ENCODE assay signal across 31 cellular contexts in the genomic region with DNA sequence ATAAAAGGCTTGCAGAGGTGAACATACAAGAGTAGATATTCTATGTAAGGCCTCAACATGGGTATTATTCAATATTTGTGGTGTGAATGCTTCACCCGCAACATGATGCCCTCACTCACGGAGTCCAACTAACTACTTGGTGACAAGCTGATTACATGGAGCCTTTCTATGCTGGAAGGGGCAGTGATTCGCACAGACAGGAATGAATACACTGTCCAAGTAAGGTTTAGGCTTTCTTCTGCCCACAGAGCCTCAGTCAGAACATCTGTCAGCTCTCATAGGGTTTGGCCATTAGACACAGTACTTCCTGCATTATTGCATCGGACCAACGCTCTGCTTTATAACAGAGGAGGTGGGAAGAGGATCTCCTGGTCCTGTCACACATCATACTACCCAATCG.
"Had no signal": no experiment of that assay in that cellular context is flagged by ENCODE, and none has a peak within 500 bp of the region (broad histone marks: within the 10 kb centered on the region; RNA-seq: fewer than 3 reads in every experiment).

No MANE protein-coding gene starts in this region.

- H3K9me3 Mint-ChIP-seq: activated T-cell treated with anti-CD3 and anti-CD28 coated beads, Interleukin-2, amount 50 U/mL, for 72 hours; natural killer cell treated with Interleukin-12 subunit alpha and Interleukin-12 subunit beta and Interleukin-15 and Interleukin-18, amount 100 ng/mL, for 72 hours; T-helper 2 cell treated with Interferon-gamma antibody and Interleukin-4, amounts not matched to agents 5 μg/mL and 100 μg/mL, for 36 hours had no signal

- H3K4me2 ChIP-seq: hepatocyte, smooth muscle cell had no signal

- H2AFZ ChIP-seq: hepatocyte had no signal

- H3K27me3 Mint-ChIP-seq: activated CD4-positive, alpha-beta T cell treated with anti-CD3 and anti-CD28 coated beads for 36 hours; activated naive CD8-positive, alpha-beta T cell had no signal

- H3K4me1 ChIP-seq: adrenal gland, esophagus muscularis mucosa, gastroesophageal sphincter, left ventricle myocardium inferior, stomach, thyroid gland, upper lobe of left lung had no signal

- H3K4me1 Mint-ChIP-seq: activated CD4-positive, alpha-beta T cell treated with anti-CD3 and anti-CD28 coated beads for 36 hours; stimulated activated memory B cell treated with anti-CD40 and anti-IgM and Interleukin-4, amounts not matched to agents 10 μg/mL and 1 μg/mL and 100 μg/mL, for 72 hours had no signal

- ATAC-seq: activated CD4-positive, alpha-beta T cell treated with anti-CD3 and anti-CD28 coated beads for 36 hours; activated CD8-positive, alpha-beta T cell treated with anti-CD3 and anti-CD28 coated beads, Interleukin-2, amount 10 ng/mL, durations not matched to agents 7 days and 5 days; activated T-cell treated with anti-CD3 and anti-CD28 coated beads, Interleukin-2, amount 50 U/mL, for 72 hours; gastroesophageal sphincter; natural killer cell treated with Interleukin-12 subunit alpha and Interleukin-12 subunit beta and Interleukin-15 and Interleukin-18, amount 100 ng/mL, for 72 hours; sciatic nerve; stimulated activated memory B cell treated with anti-CD40 and anti-IgM and Interleukin-4, amounts not matched to agents 10 μg/mL and 1 μg/mL and 100 μg/mL, for 72 hours had no signal

- H3K79me2 ChIP-seq: hepatocyte had no signal

- H3K36me3 ChIP-seq: adrenal gland, esophagus muscularis mucosa, gastroesophageal sphincter, left ventricle myocardium inferior, stomach, thyroid gland, upper lobe of left lung had no signal

- H3K4me3 Mint-ChIP-seq: activated CD4-positive, alpha-beta T cell treated with anti-CD3 and anti-CD28 coated beads for 36 hours; activated CD8-positive, alpha-beta T cell treated with anti-CD3 and anti-CD28 coated beads, Interleukin-2, amount 10 ng/mL, durations not matched to agents 7 days and 5 days; activated naive CD8-positive, alpha-beta T cell; activated T-cell treated with anti-CD3 and anti-CD28 coated beads, Interleukin-2, amount 50 U/mL, for 72 hours; natural killer cell treated with Interleukin-12 subunit alpha and Interleukin-12 subunit beta and Interleukin-15 and Interleukin-18, amount 100 ng/mL, for 72 hours; stimulated activated memory B cell treated with anti-CD40 and anti-IgM and Interleukin-4, amounts not matched to agents 10 μg/mL and 1 μg/mL and 100 μg/mL, for 72 hours; T-helper 2 cell treated with Interferon-gamma antibody and Interleukin-4, amounts not matched to agents 5 μg/mL and 100 μg/mL, for 36 hours had no signal

- DNase-seq: activated CD4-positive, alpha-beta T cell treated with anti-CD3 and anti-CD28 coated beads for 36 hours; activated CD4-positive, CD25-positive, alpha-beta regulatory T cell; activated CD8-positive, alpha-beta T cell treated with anti-CD3 and anti-CD28 coated beads, Interleukin-2, amount 10 ng/mL, durations not matched to agents 7 days and 5 days; activated naive CD4-positive, alpha-beta T cell; activated T-cell treated with anti-CD3 and anti-CD28 coated beads for 4 hours; activated T-cell treated with anti-CD3 and anti-CD28 coated beads, Interleukin-2, amount 50 U/mL, for 72 hours; adrenal gland; aorta; central memory CD4-positive, alpha-beta T cell; dermis blood vessel endothelial cell; effector CD4-positive, alpha-beta T cell; islet precursor cell; left ventricle myocardium inferior; mesendoderm; stimulated activated CD4-positive, alpha-beta T cell treated with anti-CD3 and anti-CD28 coated beads, Interleukin-1b, Interleukin-23, amount 100 ng/mL, for 48 hours; stimulated activated CD4-positive, alpha-beta T cell treated with anti-CD3 and anti-CD28 coated beads, Interleukin-4, amount 100 ng/mL, for 4 hours; stimulated activated CD8-positive, alpha-beta memory T cell treated with anti-CD3 and anti-CD28 coated beads, Interleukin-4, amount 100 ng/mL, for 48 hours; stomach; T-helper 1 cell; thyroid gland; upper lobe of left lung had no signal

- H3K27ac Mint-ChIP-seq: activated CD4-positive, alpha-beta T cell treated with anti-CD3 and anti-CD28 coated beads for 36 hours; activated CD8-positive, alpha-beta T cell treated with anti-CD3 and anti-CD28 coated beads, Interleukin-2, amount 10 ng/mL, durations not matched to agents 7 days and 5 days; activated naive CD8-positive, alpha-beta T cell; activated T-cell treated with anti-CD3 and anti-CD28 coated beads, Interleukin-2, amount 50 U/mL, for 72 hours; natural killer cell treated with Interleukin-12 subunit alpha and Interleukin-12 subunit beta and Interleukin-15 and Interleukin-18, amount 100 ng/mL, for 72 hours; stimulated activated memory B cell treated with anti-CD40 and anti-IgM and Interleukin-4, amounts not matched to agents 10 μg/mL and 1 μg/mL and 100 μg/mL, for 72 hours; T-helper 2 cell treated with Interferon-gamma antibody and Interleukin-4, amounts not matched to agents 5 μg/mL and 100 μg/mL, for 36 hours had no signal

- H3K9me3 ChIP-seq: adrenal gland, esophagus muscularis mucosa, gastroesophageal sphincter, left ventricle myocardium inferior, thyroid gland, upper lobe of left lung had no signal

- H3K27ac ChIP-seq: adrenal gland, esophagus muscularis mucosa, gastroesophageal sphincter, hepatocyte, left ventricle myocardium inferior, stomach, thyroid gland, upper lobe of left lung had no signal

- H3K4me3 ChIP-seq: adrenal gland, esophagus muscularis mucosa, gastroesophageal sphincter, hepatocyte, left ventricle myocardium inferior, lung, smooth muscle cell, stomach, thyroid gland, upper lobe of left lung had no signal

- H3K36me3 Mint-ChIP-seq: activated naive CD8-positive, alpha-beta T cell; natural killer cell treated with Interleukin-12 subunit alpha and Interleukin-12 subunit beta and Interleukin-15 and Interleukin-18, amount 100 ng/mL, for 72 hours; stimulated activated memory B cell treated with anti-CD40 and anti-IgM and Interleukin-4, amounts not matched to agents 10 μg/mL and 1 μg/mL and 100 μg/mL, for 72 hours had no signal

- H3K27me3 ChIP-seq: adrenal gland, esophagus muscularis mucosa, hepatocyte, thyroid gland, upper lobe of left lung had no signal
